12 cellular contexts compared by ENCODE assay signal in genomic region chr15:39287322-39288195, GRCh38.
DNase-seq lines count a peak whose midpoint lies in the region; TF ChIP-seq lines count a peak whose summit lies in the region.
"Had no signal": no experiment of that assay in that cellular context is flagged by ENCODE, and none has a peak within 500 bp of the region (broad histone marks: within the 10 kb centered on the region; RNA-seq: fewer than 3 reads in every experiment).

No MANE protein-coding gene starts in this region.

- no peaks in the 10 kb centered on the region for H3K79me2 ChIP-seq in OCI-LY7 (ENCODE audit: insufficient read depth, low read depth, low read length)

- CTCF ChIA-PET in OCI-LY7 (lab: Charles Lee; ENCODE audit: unreplicated experiment), result no interaction called here

- no peak overlapping the region for H3K4me2 ChIP-seq in OCI-LY7 (ENCODE audit: low read length)

- no peak overlapping the region for H2AFZ ChIP-seq in OCI-LY7 (ENCODE audit: low read length)

- H3K9me3 ChIP-seq in OCI-LY7 (ENCODE audit: low read length), result no peaks in the 10 kb centered on the region
- H3K9me3 ChIP-seq: esophagus squamous epithelium had no signal

- POLR2A ChIA-PET in OCI-LY7 (lab: Charles Lee), result no interaction called here

- H4K20me1 ChIP-seq in OCI-LY7 (ENCODE audit: insufficient read depth, low read length), result no peaks in the 10 kb centered on the region

- H3K9me2 ChIP-seq in OCI-LY7 (ENCODE audit: insufficient read depth, low read length), result no peaks in the 10 kb centered on the region

- H3K36me3 ChIP-seq in OCI-LY7 (ENCODE audit: insufficient read depth, low read length), result no peaks in the 10 kb centered on the region
- H3K36me3 ChIP-seq: esophagus squamous epithelium had no signal

- intact Hi-C loops in OCI-LY7 (cut with micrococcal nuclease; ENCODE audit: unreplicated experiment), result no loop called here

- TF ChIP-seq CTCF in OCI-LY7 (conservative IDR thresholded peaks at IDR 0.05; ENCODE audit: low read length), result no peak

- no peaks in the 10 kb centered on the region for H3K4me1 ChIP-seq in OCI-LY7 (ENCODE audit: insufficient read depth, low read length, poor library complexity, severe bottlenecking)

- no peak overlapping the region for H3K4me3 ChIP-seq in OCI-LY7 (ENCODE audit: low read depth, low read length, poor library complexity, severe bottlenecking)
- H3K4me3 ChIP-seq: esophagus squamous epithelium had no signal

- peak; percentile 80 for DNase-seq in EH (ENCODE audit: low read depth)
- peak; percentile 42 for DNase-seq in NCI-H2081 treated with DMSO at 0.1 percent for 48 hours (lab: John Stamatoyannopoulos, UW)
- DNase-seq in SW480 (ENCODE audit: low spot score), result peak; percentile 50
- DNase-seq in kidney tubule cell (ENCODE audit: low spot score), result peak; percentile 37
- no peak for DNase-seq in HuH-7.5 (ENCODE audit: low spot score)
- no peak for DNase-seq in SIG-M5 (lab: John Stamatoyannopoulos, UW)
- no peak for DNase-seq in NCI-H1694 (lab: John Stamatoyannopoulos, UW)
- DNase-seq in OCI-LY7 (ENCODE audit: low spot score), result no peak
- DNase-seq: activated CD4-positive, alpha-beta T cell treated with anti-CD3 and anti-CD28 coated beads for 36 hours; CD4-positive, CD25-positive, alpha-beta regulatory T cell; esophagus squamous epithelium; NCI-H526 treated with DMSO at 0.1 percent for 48 hours had no signal

- no TSS peak for BruUV-seq in OCI-LY7 (replicated peaks; lab: Mats Ljungman, UMichigan)

- H3K27ac ChIP-seq in OCI-LY7 (ENCODE audit: low read depth, low read length, poor library complexity, severe bottlenecking), result no peak overlapping the region
- H3K27ac ChIP-seq: esophagus squamous epithelium had no signal

Comparison
In these comparisons a context has a peak if more than half of its experiments do, and no peak if none do; other contexts are left out.
1. DNase-seq: peak in EH (single experiment), NCI-H2081 treated with DMSO at 0.1 percent for 48 hours (single experiment), SW480 (single experiment) and kidney tubule cell (single experiment); none in HuH-7.5 (single experiment), SIG-M5 (single experiment), NCI-H1694 (single experiment) and OCI-LY7 (single experiment).